ENCODE assay signal across 9 cellular contexts in the genomic region with DNA sequence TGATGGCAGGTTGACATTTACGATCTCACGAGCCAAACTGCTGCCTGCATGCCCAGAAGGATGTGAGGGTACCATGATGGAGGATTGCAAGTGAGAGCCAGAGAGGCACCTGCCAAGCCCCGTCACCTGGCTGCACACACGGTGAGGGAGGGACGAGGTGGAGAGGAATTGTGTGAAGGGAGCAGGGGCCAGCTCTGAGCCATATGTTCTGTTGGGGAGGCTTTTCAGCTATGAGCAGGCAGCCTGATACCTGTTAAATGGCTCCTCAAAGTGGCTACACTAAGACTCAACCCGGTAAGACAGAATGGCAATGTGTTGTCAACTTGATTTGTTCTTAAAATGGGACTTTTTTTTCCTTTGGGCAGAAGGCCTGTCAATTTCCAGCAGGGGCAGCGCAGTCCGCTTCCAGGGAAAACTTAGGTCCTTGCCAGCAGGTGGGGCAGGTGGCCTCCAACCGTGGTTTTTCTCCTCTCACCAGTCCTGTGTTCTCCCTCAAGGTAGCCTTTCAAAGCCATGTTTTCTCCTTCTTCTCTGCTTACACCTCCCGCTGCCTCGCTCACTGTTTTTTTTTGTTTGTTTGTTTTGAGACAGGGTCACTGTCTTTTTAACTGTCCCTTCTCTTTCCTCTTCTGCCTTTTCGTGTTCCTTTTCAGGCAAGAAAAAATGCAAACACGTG. TPM values are rescaled to one million over a fixed set of nuclear protein-coding genes. Genes with fewer than 3 reads are reported as not detected.
DNase-seq lines count a peak whose midpoint lies in the region; ATAC-seq and TF ChIP-seq lines count a peak whose summit lies in the region.
"Had no signal": no experiment of that assay in that cellular context is flagged by ENCODE, and none has a peak within 500 bp of the region (broad histone marks: within the 10 kb centered on the region; RNA-seq: fewer than 3 reads in every experiment).

No MANE protein-coding gene starts in this region.

- peak overlapping the region; percentile 87 for H3K27ac Mint-ChIP-seq in Calu3 (ENCODE audit: unreplicated experiment)
- H3K27ac Mint-ChIP-seq: activated naive CD8-positive, alpha-beta T cell had no signal

- peaks cover 2% of the 10 kb centered on the region for H3K9me3 Mint-ChIP-seq in Calu3 (ENCODE audit: low read depth, unreplicated experiment)

- BruUV-seq in Calu3 (replicated peaks; lab: Mats Ljungman, UMichigan), result no TSS peak

- intact Hi-C loops in Calu3 (cut with micrococcal nuclease; ENCODE audit: unreplicated experiment), result loop anchor here (1.0 to 2.0 kb wide), 4 partner anchors 26 to 186 kb away; no protein-coding TSS in a partner anchor

- H3K27me3 ChIP-seq in mucosa of rectum (ENCODE audit: control insufficient read depth in 2 of 2, insufficient read depth in 2 of 2, low read length in 2 of 2), result no peaks in the 10 kb centered on the region

- H3K4me3 Mint-ChIP-seq in Calu3 (ENCODE audit: low read depth, unreplicated experiment), result peak overlapping the region; percentile 50
- H3K4me3 Mint-ChIP-seq: activated naive CD8-positive, alpha-beta T cell had no signal

- DNase-seq in Calu3, result peak; percentile 87
- DNase-seq in NCI-H1105 treated with DMSO at 0.1 percent for 48 hours (lab: John Stamatoyannopoulos, UW), result peak; percentile 83
- DNase-seq in astrocyte of the cerebellum (ENCODE audit: low read depth), result no peak
- no peak for DNase-seq in T1000 (lab: John Stamatoyannopoulos, UW)
- no peak for DNase-seq in T-helper 9 cell

- H3K9ac ChIP-seq in mucosa of rectum (ENCODE audit: low read depth in 1 of 2, low read length in 2 of 2), result peak overlapping the region in 1 of 2 donors; percentile 57

- peaks cover 9% of the 10 kb centered on the region for H3K27me3 Mint-ChIP-seq in Calu3 (ENCODE audit: unreplicated experiment)
- H3K27me3 Mint-ChIP-seq: activated naive CD8-positive, alpha-beta T cell had no signal

- no peak for ATAC-seq in HG03159 (IDR thresholded peaks at IDR 0.05; ENCODE audit: unreplicated experiment)
- ATAC-seq in GM21381 (IDR thresholded peaks at IDR 0.05; ENCODE audit: unreplicated experiment), result no peak

- peaks cover 15 to 18% of the 10 kb centered on the region in 2 donors for H3K4me1 ChIP-seq in mucosa of rectum (ENCODE audit: control insufficient read depth in 2 of 2, insufficient read depth in 2 of 2, low read length in 2 of 2)

- CTCF ChIA-PET in Calu3 (lab: Charles Lee), result interaction anchor here (0.5 to 2.8 kb wide), 11 partner anchors 9 to 369 kb away, joined by 3 to 7 read pairs (median 5); a partner anchor contains a TSS

- peak overlapping the region; percentile 68 to 76 for H3K27ac ChIP-seq in mucosa of rectum (ENCODE audit: low read depth in 2 of 2, low read length in 2 of 2)

- H3K9me3 ChIP-seq in mucosa of rectum (ENCODE audit: control insufficient read depth in 2 of 2, low read length in 2 of 2), result no peaks in the 10 kb centered on the region

- TF ChIP-seq CTCF in Calu3 (IDR thresholded peaks at IDR 0.05; ENCODE audit: unreplicated experiment) (peak; percentile 97), astrocyte of the cerebellum (IDR thresholded peaks at IDR 0.05; ENCODE audit: low read depth, low read length, missing control alignments) (peak; percentile 32)

- peaks cover 7% of the 10 kb centered on the region for H3K36me3 Mint-ChIP-seq in Calu3 (ENCODE audit: insufficient read depth, unreplicated experiment)
- H3K36me3 Mint-ChIP-seq: activated naive CD8-positive, alpha-beta T cell had no signal

- H3K4me3 ChIP-seq in astrocyte of the cerebellum (ENCODE audit: low read depth, low read length) (no peak overlapping the region), mucosa of rectum (ENCODE audit: low read length in 2 of 2) (peak overlapping the region in 1 of 2 donors; percentile 14)

- H3K36me3 ChIP-seq in mucosa of rectum (ENCODE audit: control insufficient read depth in 2 of 2, insufficient read depth in 2 of 2, low read length in 2 of 2), result no peaks in the 10 kb centered on the region

- in situ Hi-C loops in astrocyte of the cerebellum (cut with HindIII; ENCODE audit: low sequenced_read_pairs), result no loop called here

- H3K4me1 Mint-ChIP-seq in Calu3 (ENCODE audit: low read depth, unreplicated experiment), result peaks cover 36% of the 10 kb centered on the region

RNA-seq across cellular contexts. Expression of a gene that starts 57.7 kb away (rescaled TPM):
- total RNA-seq in Calu3 (2022), result 25.8 and 28.3 TPM in 2 replicates

Comparison
In these comparisons a context has a peak if more than half of its experiments do, and no peak if none do; other contexts are left out.
1. DNase-seq: peak in Calu3 (single experiment) and NCI-H1105 treated with DMSO at 0.1 percent for 48 hours (single experiment); none in astrocyte of the cerebellum (single experiment), T1000 (single experiment) and T-helper 9 cell (single experiment).